19 cellular contexts compared by ENCODE assay signal in the genomic region with DNA sequence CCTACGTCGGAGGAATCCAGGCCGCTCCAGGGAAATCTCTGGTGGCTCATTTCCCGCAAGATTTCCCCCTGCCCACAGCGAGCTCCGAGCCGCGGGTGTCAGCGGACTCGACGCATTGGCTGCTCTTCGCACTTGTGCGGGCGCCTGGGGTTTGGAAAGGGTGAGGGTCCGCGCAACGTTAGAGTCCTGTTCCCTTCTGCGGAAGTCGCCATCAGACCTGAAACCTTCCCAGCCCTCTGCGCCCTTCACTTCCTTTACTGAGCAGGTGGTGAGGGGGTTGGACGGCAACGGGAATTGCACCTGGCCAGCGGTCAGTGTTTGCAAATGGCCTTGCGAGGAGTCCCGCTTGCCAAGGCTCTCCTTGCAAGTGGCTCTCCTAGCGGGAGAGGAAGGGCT. TPM values are rescaled to one million over a fixed set of nuclear protein-coding genes. Genes with fewer than 3 reads are reported as not detected.
"Had no signal": no experiment of that assay in that cellular context is flagged by ENCODE, and none has a peak within 500 bp of the region (broad histone marks: within the 10 kb centered on the region; RNA-seq: fewer than 3 reads in every experiment).

No MANE protein-coding gene starts in this region.

- H3K36me3 ChIP-seq: breast epithelium, esophagus squamous epithelium, lower lobe of right lung, neutrophil, spleen had no signal

- H3K4me1 Mint-ChIP-seq: stimulated activated memory B cell treated with anti-CD40 and anti-IgM and Interleukin-4, amounts not matched to agents 10 μg/mL and 1 μg/mL and 100 μg/mL, for 72 hours had no signal

- H3K4me1 ChIP-seq: breast epithelium, lower lobe of right lung had no signal

- H3K36me3 Mint-ChIP-seq: stimulated activated memory B cell treated with anti-CD40 and anti-IgM and Interleukin-4, amounts not matched to agents 10 μg/mL and 1 μg/mL and 100 μg/mL, for 72 hours had no signal

- H3K4me3 ChIP-seq: breast epithelium, dorsolateral prefrontal cortex, lower lobe of right lung, spleen had no signal

- ATAC-seq: left cardiac atrium; stimulated activated memory B cell treated with anti-CD40 and anti-IgM and Interleukin-4, amounts not matched to agents 10 μg/mL and 1 μg/mL and 100 μg/mL, for 72 hours had no signal

- H3K9me3 ChIP-seq: breast epithelium, esophagus squamous epithelium, lower lobe of right lung, neutrophil, spleen had no signal

- H3K27ac ChIP-seq: breast epithelium, dorsolateral prefrontal cortex, esophagus squamous epithelium, lower lobe of right lung, neutrophil, spleen had no signal

- H3K27ac Mint-ChIP-seq: activated T-helper 1 cell treated with anti-CD3 and anti-CD28 coated beads, Interleukin-12 subunit alpha, Interleukin-12 subunit beta, Interleukin-2, Interleukin-4 antibody, amounts not matched to agents 30 ng/mL and 10 ng/mL and 1 ng/mL, durations not matched to agents 14 hours and 24 hours and 36 hours; stimulated activated memory B cell treated with anti-CD40 and anti-IgM and Interleukin-4, amounts not matched to agents 10 μg/mL and 1 μg/mL and 100 μg/mL, for 72 hours had no signal

- H3K9me3 Mint-ChIP-seq: activated T-helper 1 cell treated with anti-CD3 and anti-CD28 coated beads, Interleukin-12 subunit alpha, Interleukin-12 subunit beta, Interleukin-2, Interleukin-4 antibody, amounts not matched to agents 30 ng/mL and 10 ng/mL and 1 ng/mL, durations not matched to agents 14 hours and 24 hours and 36 hours had no signal

- H3K4me3 Mint-ChIP-seq: activated T-helper 1 cell treated with anti-CD3 and anti-CD28 coated beads, Interleukin-12 subunit alpha, Interleukin-12 subunit beta, Interleukin-2, Interleukin-4 antibody, amounts not matched to agents 30 ng/mL and 10 ng/mL and 1 ng/mL, durations not matched to agents 14 hours and 24 hours and 36 hours; stimulated activated memory B cell treated with anti-CD40 and anti-IgM and Interleukin-4, amounts not matched to agents 10 μg/mL and 1 μg/mL and 100 μg/mL, for 72 hours had no signal

- DNase-seq: activated CD4-positive, alpha-beta T cell treated with anti-CD3 and anti-CD28 coated beads for 4 hours; activated naive CD4-positive, alpha-beta T cell; aorta; dorsolateral prefrontal cortex; esophagus squamous epithelium; foreskin fibroblast; left cardiac atrium; lower lobe of right lung; midbrain; spleen; stimulated activated CD4-positive, alpha-beta T cell treated with anti-CD3 and anti-CD28 coated beads, Interleukin-1b, Interleukin-23, amount 100 ng/mL, for 48 hours; T-helper 9 cell had no signal

RNA-seq across cellular contexts. Expression of gene PAX1, which starts 8.4 kb away (rescaled TPM):
- total RNA-seq: activated T-helper 1 cell treated with anti-CD3 and anti-CD28 coated beads, Interleukin-12 subunit alpha, Interleukin-12 subunit beta, Interleukin-2, Interleukin-4 antibody, amounts not matched to agents 30 ng/mL and 10 ng/mL and 1 ng/mL, durations not matched to agents 14 hours and 24 hours and 36 hours; aorta; breast epithelium; chondrocyte; left cardiac atrium; lower lobe of right lung; posterior vena cava; spleen; ureter had no signal
- polyA plus RNA-seq: aorta, spleen had no signal
